Comparison of ENCODE assay signal across 17 cellular contexts in genomic region chr9:86636051-86636450, GRCh38.
A peak's percentile ranks its signal among the peaks of the same experiment; 100 is the strongest.
DNase-seq lines count a peak whose midpoint lies in the region; ATAC-seq, FAIRE-seq and TF ChIP-seq lines count a peak whose summit lies in the region.
"Had no signal": no experiment of that assay in that cellular context is flagged by ENCODE, and none has a peak within 500 bp of the region (broad histone marks: within the 10 kb centered on the region; RNA-seq: fewer than 3 reads in every experiment).

No MANE protein-coding gene starts in this region.

- H4K8ac ChIP-seq in trophoblast cell (ENCODE audit: low read depth, low read length): no peak overlapping the region

- no peak for TF ChIP-seq EP300 in K562 (IDR thresholded peaks at IDR 0.05; ENCODE audit: low read length)

- CTCF ChIA-PET in K562 (lab: Yijun Ruan, JAX; ENCODE audit: low intra/inter-chr PET ratio): no interaction called here

- H3K9me3 ChIP-seq in K562 (replicated peaks; ENCODE audit: control insufficient read depth, insufficient read depth, low read depth, low read length) (no peaks in the 10 kb centered on the region), trophoblast cell (ENCODE audit: insufficient read depth, low read depth, low read length) (peaks cover 2% of the 10 kb centered on the region)
- H3K9me3 ChIP-seq: BE2C had no signal

- peak overlapping the region; percentile 4 for H4K91ac ChIP-seq in trophoblast cell (ENCODE audit: low read depth, low read length)

- POLR2A ChIA-PET in K562 (lab: Yijun Ruan, JAX): no interaction called here

- H3K79me2 ChIP-seq in K562 (ENCODE audit: control insufficient read depth, insufficient read depth, low read length): no peaks in the 10 kb centered on the region
- no peaks in the 10 kb centered on the region for H3K79me2 ChIP-seq in trophoblast cell (ENCODE audit: control insufficient read depth, insufficient read depth, low read length, poor library complexity)

- H3K4ac ChIP-seq in trophoblast cell (ENCODE audit: low read depth, low read length): no peak overlapping the region

- in situ Hi-C loops in K562 (cut with MboI): no loop called here

- H2AFZ ChIP-seq in K562 (ENCODE audit: low read depth, low read length) (no peak overlapping the region), trophoblast cell (ENCODE audit: insufficient read depth, low read length, poor library complexity) (no peak overlapping the region)
- H2AFZ ChIP-seq: GM23248 had no signal

- no peak overlapping the region for H3K27ac ChIP-seq in K562 (ENCODE audit: extremely low read depth, low read depth, low read length)
- peak overlapping the region; percentile 2 for H3K27ac ChIP-seq in trophoblast cell (ENCODE audit: low read depth, low read length)
- H3K27ac ChIP-seq: C4-2B, GM23248, HL-60 had no signal

- no peak overlapping the region for H2AK5ac ChIP-seq in trophoblast cell (ENCODE audit: low read length)

- H4K20me1 ChIP-seq in K562 (replicated peaks; ENCODE audit: control insufficient read depth, insufficient read depth, low read length): no peaks in the 10 kb centered on the region

- no peak overlapping the region for H3K27ac Mint-ChIP-seq in activated T-helper 1 cell treated with anti-CD3 and anti-CD28 coated beads, Interleukin-12 subunit alpha, Interleukin-12 subunit beta, Interleukin-2, Interleukin-4 antibody, amounts not matched to agents 30 ng/mL and 10 ng/mL and 1 ng/mL, durations not matched to agents 14 hours and 24 hours and 36 hours
- H3K27ac Mint-ChIP-seq: CD4-positive, alpha-beta memory T cell had no signal

- no peaks in the 10 kb centered on the region for H3K9me1 ChIP-seq in K562 (ENCODE audit: control insufficient read depth, insufficient read depth, low read length)

- intact Hi-C loops in K562 (cut with micrococcal nuclease): loop anchor here (5.0 kb wide), 1 partner anchor 686 kb away; no protein-coding TSS in a partner anchor
- intact Hi-C loops in activated T-helper 1 cell treated with anti-CD3 and anti-CD28 coated beads, Interleukin-12 subunit alpha, Interleukin-12 subunit beta, Interleukin-2, Interleukin-4 antibody, amounts not matched to agents 30 ng/mL and 10 ng/mL and 1 ng/mL, durations not matched to agents 14 hours and 24 hours and 36 hours (cut with micrococcal nuclease): no loop called here

- H3K9ac ChIP-seq in K562 (ENCODE audit: insufficient read depth in 1 of 2, low read depth in 2 of 2, low read length in 2 of 2) (no peak overlapping the region), trophoblast cell (ENCODE audit: low read length) (no peak overlapping the region)
- H3K9ac ChIP-seq: GM23248 had no signal

- BruUV-seq in K562 (replicated peaks; lab: Mats Ljungman, UMichigan): no TSS peak

- no peak overlapping the region for H2BK120ac ChIP-seq in trophoblast cell (ENCODE audit: insufficient read depth, low read length, poor library complexity)

- FAIRE-seq in K562 (lab: Jason Lieb, UNC): no peak
- FAIRE-seq: A204.1, D721Med, GM18507, H54 had no signal

- H3K4me3 Mint-ChIP-seq in activated T-helper 1 cell treated with anti-CD3 and anti-CD28 coated beads, Interleukin-12 subunit alpha, Interleukin-12 subunit beta, Interleukin-2, Interleukin-4 antibody, amounts not matched to agents 30 ng/mL and 10 ng/mL and 1 ng/mL, durations not matched to agents 14 hours and 24 hours and 36 hours: no peak overlapping the region
- H3K4me3 Mint-ChIP-seq: CD4-positive, alpha-beta memory T cell had no signal

- no peak overlapping the region for H3K18ac ChIP-seq in trophoblast cell (ENCODE audit: low read length)

- no peaks in the 10 kb centered on the region for H3K4me1 Mint-ChIP-seq in activated T-helper 1 cell treated with anti-CD3 and anti-CD28 coated beads, Interleukin-12 subunit alpha, Interleukin-12 subunit beta, Interleukin-2, Interleukin-4 antibody, amounts not matched to agents 30 ng/mL and 10 ng/mL and 1 ng/mL, durations not matched to agents 14 hours and 24 hours and 36 hours (ENCODE audit: low read depth)

- H2BK5ac ChIP-seq in trophoblast cell (ENCODE audit: low read depth, low read length, poor library complexity): no peak overlapping the region

- TF ChIP-seq CTCF in K562 (IDR thresholded peaks at IDR 0.05 in 2 of 3, conservative IDR thresholded peaks at IDR 0.05 in 1 of 3; ENCODE audit: insufficient read depth in 2 of 3, low read depth in 1 of 3, low read length in 3 of 3): no peak
- no peak for TF ChIP-seq CTCF in GM20000 (IDR thresholded peaks at IDR 0.05; ENCODE audit: extremely low read depth, missing control alignments)

- no peak for TF ChIP-seq POLR2A in K562 (conservative IDR thresholded peaks at IDR 0.05)

- H3K9me3 Mint-ChIP-seq in activated T-helper 1 cell treated with anti-CD3 and anti-CD28 coated beads, Interleukin-12 subunit alpha, Interleukin-12 subunit beta, Interleukin-2, Interleukin-4 antibody, amounts not matched to agents 30 ng/mL and 10 ng/mL and 1 ng/mL, durations not matched to agents 14 hours and 24 hours and 36 hours: no peaks in the 10 kb centered on the region

- peaks cover 8% of the 10 kb centered on the region for H3K79me1 ChIP-seq in trophoblast cell (ENCODE audit: low read length)

- H3K36me3 ChIP-seq in K562 (ENCODE audit: control insufficient read depth, insufficient read depth, low read length) (no peaks in the 10 kb centered on the region), trophoblast cell (ENCODE audit: control insufficient read depth in 1 of 2, insufficient read depth in 2 of 2, low read length in 2 of 2) (peaks cover 0 to 2% of the 10 kb centered on the region in 2 experiments)
- H3K36me3 ChIP-seq: BE2C had no signal

- ATAC-seq in K562: no peak
- ATAC-seq: HCT116 had no signal

- 2% methylated on average over 6 of the region's 6 CpGs for WGBS in K562 (ENCODE audit: insufficient coverage, low coverage, missing lambda C conversion rate)
- WGBS in trophoblast cell (ENCODE audit: extremely low coverage, insufficient coverage, insufficient read length): no CpG with 5 or more reads among the region's 6 CpGs

- H3K4me3 ChIP-seq in K562: no peak overlapping the region
- no peak overlapping the region for H3K4me3 ChIP-seq in trophoblast cell (ENCODE audit: low read depth, low read length)
- H3K4me3 ChIP-seq: GM23248 had no signal

- no peak overlapping the region for H4K12ac ChIP-seq in trophoblast cell (ENCODE audit: low read depth, low read length)

- peak overlapping the region; percentile 18; the same call in 1 of the 2 replicates for H3K4me2 ChIP-seq in K562 (ENCODE audit: insufficient read depth, low read length)
- H3K4me2 ChIP-seq in trophoblast cell (ENCODE audit: low read length): no peak overlapping the region

- peaks cover 0 to 10% of the 10 kb centered on the region in 2 experiments; a peak in 3 of 5 replicates for H3K4me1 ChIP-seq in K562 (replicated peaks in 1 of 2; ENCODE audit: control insufficient read depth in 2 of 2, insufficient read depth in 2 of 2, low read length in 2 of 2)
- H3K4me1 ChIP-seq in trophoblast cell (ENCODE audit: control insufficient read depth in 1 of 2, insufficient read depth in 2 of 2, low read length in 2 of 2): peaks cover 2 to 11% of the 10 kb centered on the region in 2 experiments
- H3K4me1 ChIP-seq: BE2C had no signal

- H3K23ac ChIP-seq in trophoblast cell (ENCODE audit: low read length): no peak overlapping the region

- no peak for TF ChIP-seq RAD21 in K562 (CRISPR knock-in tag; conservative IDR thresholded peaks at IDR 0.05 in 1 of 2, IDR thresholded peaks at IDR 0.05 in 1 of 2)

- H3K27me3 ChIP-seq in K562 (ENCODE audit: control insufficient read depth in 2 of 2, insufficient read depth in 2 of 2, low read length in 2 of 2) (no peaks in the 10 kb centered on the region), trophoblast cell (ENCODE audit: insufficient read depth, low read length) (no peaks in the 10 kb centered on the region)
- H3K27me3 ChIP-seq: BE2C had no signal

- no peak overlapping the region for H3K14ac ChIP-seq in trophoblast cell (ENCODE audit: low read length)

- H3K27me3 Mint-ChIP-seq in activated T-helper 1 cell treated with anti-CD3 and anti-CD28 coated beads, Interleukin-12 subunit alpha, Interleukin-12 subunit beta, Interleukin-2, Interleukin-4 antibody, amounts not matched to agents 30 ng/mL and 10 ng/mL and 1 ng/mL, durations not matched to agents 14 hours and 24 hours and 36 hours (ENCODE audit: insufficient read depth): peaks cover 2% of the 10 kb centered on the region

- DNase-seq in K562 (ENCODE audit: extremely low read depth in 1 of 4, low spot score in 3 of 4): no peak
- peak; percentile 93 for DNase-seq in left kidney (ENCODE audit: low read depth, low spot score)
- no peak for DNase-seq in trophoblast cell
- no peak for DNase-seq in putamen (ENCODE audit: low spot score)
- no peak for DNase-seq in GM20000 (ENCODE audit: low spot score)
- DNase-seq in DMS153 (lab: John Stamatoyannopoulos, UW): no peak
- DNase-seq in activated T-helper 1 cell treated with anti-CD3 and anti-CD28 coated beads, Interleukin-12 subunit alpha, Interleukin-12 subunit beta, Interleukin-2, Interleukin-4 antibody, amounts not matched to agents 30 ng/mL and 10 ng/mL and 1 ng/mL, durations not matched to agents 14 hours and 24 hours and 36 hours (ENCODE audit: low spot score): no peak
- DNase-seq: BE2C; CD4-positive, alpha-beta memory T cell; GM23248 had no signal

- no peaks in the 10 kb centered on the region for H3K36me3 Mint-ChIP-seq in activated T-helper 1 cell treated with anti-CD3 and anti-CD28 coated beads, Interleukin-12 subunit alpha, Interleukin-12 subunit beta, Interleukin-2, Interleukin-4 antibody, amounts not matched to agents 30 ng/mL and 10 ng/mL and 1 ng/mL, durations not matched to agents 14 hours and 24 hours and 36 hours (ENCODE audit: low read depth)
- H3K36me3 Mint-ChIP-seq: CD4-positive, alpha-beta memory T cell had no signal

- no peak overlapping the region for H2BK12ac ChIP-seq in trophoblast cell (ENCODE audit: low read length)

TF ChIP-seq in K562, 482 proteins besides CTCF, POLR2A, EP300 and RAD21:
- no peak for TF ChIP-seq RBM17 (IDR thresholded peaks at IDR 0.05; ENCODE audit: borderline replicate concordance, low read depth, low read length)
- no peak for TF ChIP-seq POLR2H (tag; IDR thresholded peaks at IDR 0.05; ENCODE audit: low read depth)
- TF ChIP-seq HDAC8 (tag; IDR thresholded peaks at IDR 0.05): no peak
- no peak for TF ChIP-seq MEF2D (tag; conservative IDR thresholded peaks at IDR 0.05; ENCODE audit: low read depth)
